Comparison of ENCODE assay signal across 8 cellular contexts in genomic region chr20:58851969-58852458, GRCh38. TPM values are rescaled to one million over a fixed set of nuclear protein-coding genes. Genes with fewer than 3 reads are reported as not detected.
DNase-seq lines count a peak whose midpoint lies in the region; ATAC-seq and TF ChIP-seq lines count a peak whose summit lies in the region.

No MANE protein-coding gene starts in this region.

- peak overlapping the region; percentile 83 for H3K4me3 ChIP-seq in adipocyte (ENCODE audit: low read length)
- H3K4me3 ChIP-seq in left lung, result peak overlapping the region; percentile 0 to 40
- H3K4me3 ChIP-seq in stomach smooth muscle (ENCODE audit: low read length in 2 of 2), result peak overlapping the region; percentile 66 to 71

- H3K36me3 ChIP-seq in adipocyte (ENCODE audit: control insufficient read depth, insufficient read depth, low read length, severe bottlenecking) (no peaks in the 10 kb centered on the region), left lung (no peaks in the 10 kb centered on the region), stomach smooth muscle (ENCODE audit: control insufficient read depth in 2 of 2, insufficient read depth in 2 of 2, low read length in 2 of 2) (no peaks in the 10 kb centered on the region)

- no peak for TF ChIP-seq CTCF in left lung (IDR thresholded peaks at IDR 0.05)
- no peak for TF ChIP-seq CTCF in GM10266 (IDR thresholded peaks at IDR 0.05; ENCODE audit: control insufficient read depth, insufficient read depth, low read depth, missing control alignments)

- intact Hi-C loops in left lung (cut with DNase I), result no loop called here

- no peak overlapping the region for H3K9ac ChIP-seq in adipocyte (ENCODE audit: low read length)
- no peak overlapping the region for H3K9ac ChIP-seq in stomach smooth muscle (ENCODE audit: low read length in 2 of 2)

- peaks cover 16% of the 10 kb centered on the region for H3K4me1 ChIP-seq in adipocyte (ENCODE audit: control insufficient read depth, insufficient read depth, low read length)
- H3K4me1 ChIP-seq in left lung, result peaks cover 6 to 16% of the 10 kb centered on the region in 2 donors
- H3K4me1 ChIP-seq in stomach smooth muscle (ENCODE audit: control insufficient read depth, insufficient read depth, low read length), result peaks cover 13% of the 10 kb centered on the region

- peaks cover 82% of the 10 kb centered on the region for H3K27me3 Mint-ChIP-seq in activated CD8-positive, alpha-beta memory T cell treated with anti-CD3 and anti-CD28 coated beads, Interleukin-2, amount 10 ng/mL, durations not matched to agents 7 days and 5 days

- H3K36me3 Mint-ChIP-seq in activated CD8-positive, alpha-beta memory T cell treated with anti-CD3 and anti-CD28 coated beads, Interleukin-2, amount 10 ng/mL, durations not matched to agents 7 days and 5 days, result no peaks in the 10 kb centered on the region

- DNase-seq in activated CD8-positive, alpha-beta memory T cell treated with anti-CD3 and anti-CD28 coated beads, Interleukin-2, amount 10 ng/mL, durations not matched to agents 7 days and 5 days, result no peak
- no peak for DNase-seq in activated CD8-positive, alpha-beta memory T cell treated with anti-CD3 and anti-CD28 coated beads, Interleukin-2, amount 50 U/mL, for 48 hours
- DNase-seq in adipocyte (ENCODE audit: low read depth) (no peak), left lung (no peak), GM10266 (ENCODE audit: extremely low spot score) (no peak), dermis blood vessel endothelial cell (no peak)

- CTCF ChIA-PET in activated CD8-positive, alpha-beta memory T cell treated with anti-CD3 and anti-CD28 coated beads, Interleukin-2, amount 10 ng/mL, durations not matched to agents 7 days and 5 days (lab: Charles Lee), result interaction anchor here (0.6 to 3.8 kb wide), 11 partner anchors 8 to 242 kb away, joined by 3 to 30 read pairs (median 4); partner anchors contain the start of genes ATP5F1E and STX16

- H3K27ac ChIP-seq in left lung, result no peak overlapping the region
- no peak overlapping the region for H3K27ac ChIP-seq in stomach smooth muscle (ENCODE audit: low read length)

- H3K27me3 ChIP-seq in adipocyte (replicated peaks; ENCODE audit: control insufficient read depth, insufficient read depth, low read length) (peaks cover 18% of the 10 kb centered on the region), left lung (peaks cover 34 to 87% of the 10 kb centered on the region in 2 donors), stomach smooth muscle (ENCODE audit: control insufficient read depth in 1 of 2, insufficient read depth in 2 of 2, low read length in 2 of 2) (peaks cover 30 to 44% of the 10 kb centered on the region in 2 donors)

- H3K27ac Mint-ChIP-seq in activated CD8-positive, alpha-beta memory T cell treated with anti-CD3 and anti-CD28 coated beads, Interleukin-2, amount 10 ng/mL, durations not matched to agents 7 days and 5 days, result no peak overlapping the region

- no peak for ATAC-seq in activated CD8-positive, alpha-beta memory T cell treated with anti-CD3 and anti-CD28 coated beads, Interleukin-2, amount 10 ng/mL, durations not matched to agents 7 days and 5 days
- ATAC-seq in left lung, result no peak
- no peak for ATAC-seq in HG03439 (IDR thresholded peaks at IDR 0.05; ENCODE audit: unreplicated experiment)

- H3K9me3 ChIP-seq in adipocyte (ENCODE audit: control insufficient read depth, low read length) (no peaks in the 10 kb centered on the region), left lung (no peaks in the 10 kb centered on the region), stomach smooth muscle (ENCODE audit: control insufficient read depth in 2 of 2, low read length in 2 of 2) (no peaks in the 10 kb centered on the region)

- H3K4me3 Mint-ChIP-seq in activated CD8-positive, alpha-beta memory T cell treated with anti-CD3 and anti-CD28 coated beads, Interleukin-2, amount 10 ng/mL, durations not matched to agents 7 days and 5 days, result peak overlapping the region; percentile 80

- peaks cover 24% of the 10 kb centered on the region for H3K4me1 Mint-ChIP-seq in activated CD8-positive, alpha-beta memory T cell treated with anti-CD3 and anti-CD28 coated beads, Interleukin-2, amount 10 ng/mL, durations not matched to agents 7 days and 5 days

- H3K9me3 Mint-ChIP-seq in activated CD8-positive, alpha-beta memory T cell treated with anti-CD3 and anti-CD28 coated beads, Interleukin-2, amount 10 ng/mL, durations not matched to agents 7 days and 5 days (ENCODE audit: low read depth), result no peaks in the 10 kb centered on the region

RNA-seq across cellular contexts. Expression of gene GNAS, which starts 0.5 kb away (rescaled TPM):
- total RNA-seq in activated CD8-positive, alpha-beta memory T cell treated with anti-CD3 and anti-CD28 coated beads, Interleukin-2, amount 10 ng/mL, durations not matched to agents 7 days and 5 days, result 100 to 1,000 TPM; 817 to 859 TPM
- 1,000 to 10,000 TPM in 1 of 2 donors, 100 to 1,000 TPM in 1; 723 to 1,158 TPM for total RNA-seq in left lung
- 365 and 726 TPM in 2 replicates for total RNA-seq in dermis blood vessel endothelial cell

RNA-seq across cellular contexts. Expression of gene GNAS-AS1, which starts 1.3 kb away (rescaled TPM):
- 1 to 10 TPM in 1 of 2 experiments, under 1 TPM in 1; 0.89 to 1.8 TPM for total RNA-seq in activated CD8-positive, alpha-beta memory T cell treated with anti-CD3 and anti-CD28 coated beads, Interleukin-2, amount 10 ng/mL, durations not matched to agents 7 days and 5 days
- 1 to 10 TPM; 1.5 TPM for total RNA-seq in left lung
- not detected in 2 replicates for total RNA-seq in dermis blood vessel endothelial cell

Comparison
In these comparisons a context has a peak if more than half of its experiments do, and no peak if none do; other contexts are left out.
1. H3K4me3 ChIP-seq: peak in every context shown above with its lines; median percentile 83 in adipocyte; 68 in stomach smooth muscle; 20 in left lung.